In genomic region chr15:88543065-88543776, GRCh38 we compare ENCODE assay signal across 20 cellular contexts. TPM values are rescaled to one million over a fixed set of nuclear protein-coding genes. Genes with fewer than 3 reads are reported as not detected.
A peak's percentile ranks its signal among the peaks of the same experiment; 100 is the strongest.
DNase-seq lines count a peak whose midpoint lies in the region; ATAC-seq and TF ChIP-seq lines count a peak whose summit lies in the region.
"Had no signal": no experiment of that assay in that cellular context is flagged by ENCODE, and none has a peak within 500 bp of the region (broad histone marks: within the 10 kb centered on the region; RNA-seq: fewer than 3 reads in every experiment).

No MANE protein-coding gene starts in this region.

- H3K9me3 ChIP-seq in iPS-15b (ENCODE audit: control insufficient read depth, insufficient read depth, low read length) (no peaks in the 10 kb centered on the region), skeletal muscle tissue (ENCODE audit: control insufficient read depth in 3 of 3, low read length in 3 of 3) (no peaks in the 10 kb centered on the region)
- H3K9me3 ChIP-seq: SK-N-SH, thoracic aorta had no signal

- TF ChIP-seq CTCF in foreskin keratinocyte (conservative IDR thresholded peaks at IDR 0.05) = no peak

- in situ Hi-C loops in G401 (cut with HindIII; ENCODE audit: low sequenced_read_pairs) = no loop called here

- H3K27me3 ChIP-seq in iPS-15b (ENCODE audit: control insufficient read depth, insufficient read depth, low read length) (no peaks in the 10 kb centered on the region), skeletal muscle tissue (ENCODE audit: control insufficient read depth in 3 of 3, insufficient read depth in 3 of 3, low read length in 3 of 3) (no peaks in the 10 kb centered on the region), foreskin keratinocyte (no peaks in the 10 kb centered on the region)

- DNase-seq in G401 (ENCODE audit: low spot score) (peak; percentile 16), NCI-H82 treated with DMSO at 0.1 percent for 48 hours (lab: John Stamatoyannopoulos, UW; ENCODE audit: unreplicated experiment) (peak; percentile 33), foreskin keratinocyte (no peak), SHP77 treated with DMSO at 0.1 percent for 48 hours (lab: John Stamatoyannopoulos, UW) (no peak), Kasumi-1 (lab: John Stamatoyannopoulos, UW) (no peak)
- no peak for DNase-seq in activated naive CD4-positive, alpha-beta T cell (lab: John Stamatoyannopoulos, UW)
- DNase-seq: activated CD8-positive, alpha-beta memory T cell treated with anti-CD3 and anti-CD28 coated beads for 24 hours; activated T-cell treated with anti-CD3 and anti-CD28 coated beads, Interleukin-2, amount 50 U/mL, for 48 hours; GM23248; kidney; NCI-H1436; NCI-H2171; NCI-H774; SK-N-SH; stimulated activated CD4-positive, alpha-beta T cell treated with anti-CD3 and anti-CD28 coated beads, Interleukin-15, amount 100 ng/mL, for 24 hours had no signal

- H3K27ac ChIP-seq in skeletal muscle tissue (ENCODE audit: low read depth, low read length) (peak overlapping the region; percentile 55), foreskin keratinocyte (no peak overlapping the region)
- H3K27ac ChIP-seq: GM23248, thoracic aorta had no signal

- H3K4me3 ChIP-seq in iPS-15b (ENCODE audit: low read depth, low read length) (no peak overlapping the region), skeletal muscle tissue (ENCODE audit: low read length in 3 of 3) (no peak overlapping the region)
- H3K4me3 ChIP-seq: GM23248, thoracic aorta had no signal

- H3K9ac ChIP-seq in iPS-15b (ENCODE audit: low read depth, low read length) (peak overlapping the region; percentile 49), skeletal muscle tissue (ENCODE audit: low read depth in 1 of 3, low read length in 3 of 3) (peak overlapping the region in 1 of 3 donors; percentile 25)
- H3K9ac ChIP-seq: GM23248, SK-N-SH had no signal

- ATAC-seq in foreskin keratinocyte = no peak
- ATAC-seq: activated CD4-positive, CD25-positive, alpha-beta regulatory T cell treated with anti-CD3 and anti-CD28 coated beads, Interleukin-2, amount 50 U/mL, for 24 hours; activated naive CD4-positive, alpha-beta T cell treated with anti-CD3 and anti-CD28 coated beads, Interleukin-2, amount 50 U/mL, for 72 hours had no signal

- H3K4me1 ChIP-seq in iPS-15b (ENCODE audit: control insufficient read depth, insufficient read depth, low read length) = peaks cover 23% of the 10 kb centered on the region
- H3K4me1 ChIP-seq in skeletal muscle tissue (ENCODE audit: control insufficient read depth in 3 of 3, insufficient read depth in 3 of 3, low read length in 3 of 3) = peaks cover 16 to 32% (median 23%) of the 10 kb centered on the region in 3 donors
- no peaks in the 10 kb centered on the region for H3K4me1 ChIP-seq in foreskin keratinocyte

- H3K36me3 ChIP-seq in iPS-15b (ENCODE audit: control insufficient read depth, insufficient read depth, low read length) (no peaks in the 10 kb centered on the region), skeletal muscle tissue (ENCODE audit: control insufficient read depth in 3 of 3, insufficient read depth in 3 of 3, low read length in 3 of 3) (no peaks in the 10 kb centered on the region)
- H3K36me3 ChIP-seq: thoracic aorta had no signal

RNA-seq across cellular contexts. Expression of gene DET1, which starts 3.3 kb away (rescaled TPM):
- total RNA-seq in G401 (2014; rRNA removed; shearing (Covaris generic)) = 2.1 and 4.2 TPM in 2 replicates
- total RNA-seq in skeletal muscle tissue (11.5 TPM), foreskin keratinocyte (1.5 and 1.6 TPM in 2 replicates)
- polyA plus RNA-seq in foreskin keratinocyte = 1.1 and 1.3 TPM in 2 replicates

Comparison
In these comparisons a context has a peak if more than half of its experiments do, and no peak if none do; other contexts are left out.
1. DNase-seq: peak in G401 (single experiment) and NCI-H82 treated with DMSO at 0.1 percent for 48 hours (single experiment); none in activated naive CD4-positive, alpha-beta T cell (0 of 4), foreskin keratinocyte (0 of 2), SHP77 treated with DMSO at 0.1 percent for 48 hours (single experiment) and Kasumi-1 (0 of 2).